1 cellular context compared by ENCODE assay signal in the genomic region with DNA sequence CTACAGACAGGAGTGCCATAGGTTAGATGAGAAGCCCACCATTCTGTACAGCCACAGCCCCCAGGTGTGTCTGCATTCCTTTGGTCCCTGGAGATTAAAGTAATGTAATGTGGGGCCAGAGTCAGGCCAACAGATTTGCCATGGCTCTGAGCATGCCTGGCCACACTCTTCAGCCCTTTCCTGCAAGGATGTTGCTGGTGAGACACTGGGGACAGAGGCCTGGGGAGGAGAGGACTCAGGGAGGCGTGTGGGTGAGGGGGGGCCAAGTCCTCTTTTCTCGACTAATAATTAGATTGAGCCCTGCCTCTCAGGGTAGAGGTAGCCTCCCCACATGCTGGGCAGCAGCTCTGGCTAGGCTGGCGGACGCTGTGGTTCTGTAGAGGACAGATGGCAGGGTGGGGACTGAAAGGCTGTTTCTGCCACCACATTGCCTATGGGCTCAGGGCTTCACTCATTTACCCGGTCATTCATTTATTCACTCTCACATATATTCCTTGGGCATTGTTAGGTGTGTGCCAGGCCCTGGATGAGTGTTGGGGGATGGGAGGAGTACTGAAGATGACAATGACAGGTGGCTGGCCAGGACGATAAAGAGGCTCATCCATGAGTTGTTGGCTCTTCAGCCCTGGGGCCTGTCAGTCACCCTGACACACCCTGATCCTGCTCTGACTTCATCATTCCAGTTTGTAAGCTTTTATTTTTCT.
TF ChIP-seq lines count a peak whose summit lies in the region.

No MANE protein-coding gene starts in this region.

TF ChIP-seq in GM23338, 12 proteins besides CTCF, POLR2A, EP300 and RAD21 (continued from another document):
- TF ChIP-seq, protein P1, sequence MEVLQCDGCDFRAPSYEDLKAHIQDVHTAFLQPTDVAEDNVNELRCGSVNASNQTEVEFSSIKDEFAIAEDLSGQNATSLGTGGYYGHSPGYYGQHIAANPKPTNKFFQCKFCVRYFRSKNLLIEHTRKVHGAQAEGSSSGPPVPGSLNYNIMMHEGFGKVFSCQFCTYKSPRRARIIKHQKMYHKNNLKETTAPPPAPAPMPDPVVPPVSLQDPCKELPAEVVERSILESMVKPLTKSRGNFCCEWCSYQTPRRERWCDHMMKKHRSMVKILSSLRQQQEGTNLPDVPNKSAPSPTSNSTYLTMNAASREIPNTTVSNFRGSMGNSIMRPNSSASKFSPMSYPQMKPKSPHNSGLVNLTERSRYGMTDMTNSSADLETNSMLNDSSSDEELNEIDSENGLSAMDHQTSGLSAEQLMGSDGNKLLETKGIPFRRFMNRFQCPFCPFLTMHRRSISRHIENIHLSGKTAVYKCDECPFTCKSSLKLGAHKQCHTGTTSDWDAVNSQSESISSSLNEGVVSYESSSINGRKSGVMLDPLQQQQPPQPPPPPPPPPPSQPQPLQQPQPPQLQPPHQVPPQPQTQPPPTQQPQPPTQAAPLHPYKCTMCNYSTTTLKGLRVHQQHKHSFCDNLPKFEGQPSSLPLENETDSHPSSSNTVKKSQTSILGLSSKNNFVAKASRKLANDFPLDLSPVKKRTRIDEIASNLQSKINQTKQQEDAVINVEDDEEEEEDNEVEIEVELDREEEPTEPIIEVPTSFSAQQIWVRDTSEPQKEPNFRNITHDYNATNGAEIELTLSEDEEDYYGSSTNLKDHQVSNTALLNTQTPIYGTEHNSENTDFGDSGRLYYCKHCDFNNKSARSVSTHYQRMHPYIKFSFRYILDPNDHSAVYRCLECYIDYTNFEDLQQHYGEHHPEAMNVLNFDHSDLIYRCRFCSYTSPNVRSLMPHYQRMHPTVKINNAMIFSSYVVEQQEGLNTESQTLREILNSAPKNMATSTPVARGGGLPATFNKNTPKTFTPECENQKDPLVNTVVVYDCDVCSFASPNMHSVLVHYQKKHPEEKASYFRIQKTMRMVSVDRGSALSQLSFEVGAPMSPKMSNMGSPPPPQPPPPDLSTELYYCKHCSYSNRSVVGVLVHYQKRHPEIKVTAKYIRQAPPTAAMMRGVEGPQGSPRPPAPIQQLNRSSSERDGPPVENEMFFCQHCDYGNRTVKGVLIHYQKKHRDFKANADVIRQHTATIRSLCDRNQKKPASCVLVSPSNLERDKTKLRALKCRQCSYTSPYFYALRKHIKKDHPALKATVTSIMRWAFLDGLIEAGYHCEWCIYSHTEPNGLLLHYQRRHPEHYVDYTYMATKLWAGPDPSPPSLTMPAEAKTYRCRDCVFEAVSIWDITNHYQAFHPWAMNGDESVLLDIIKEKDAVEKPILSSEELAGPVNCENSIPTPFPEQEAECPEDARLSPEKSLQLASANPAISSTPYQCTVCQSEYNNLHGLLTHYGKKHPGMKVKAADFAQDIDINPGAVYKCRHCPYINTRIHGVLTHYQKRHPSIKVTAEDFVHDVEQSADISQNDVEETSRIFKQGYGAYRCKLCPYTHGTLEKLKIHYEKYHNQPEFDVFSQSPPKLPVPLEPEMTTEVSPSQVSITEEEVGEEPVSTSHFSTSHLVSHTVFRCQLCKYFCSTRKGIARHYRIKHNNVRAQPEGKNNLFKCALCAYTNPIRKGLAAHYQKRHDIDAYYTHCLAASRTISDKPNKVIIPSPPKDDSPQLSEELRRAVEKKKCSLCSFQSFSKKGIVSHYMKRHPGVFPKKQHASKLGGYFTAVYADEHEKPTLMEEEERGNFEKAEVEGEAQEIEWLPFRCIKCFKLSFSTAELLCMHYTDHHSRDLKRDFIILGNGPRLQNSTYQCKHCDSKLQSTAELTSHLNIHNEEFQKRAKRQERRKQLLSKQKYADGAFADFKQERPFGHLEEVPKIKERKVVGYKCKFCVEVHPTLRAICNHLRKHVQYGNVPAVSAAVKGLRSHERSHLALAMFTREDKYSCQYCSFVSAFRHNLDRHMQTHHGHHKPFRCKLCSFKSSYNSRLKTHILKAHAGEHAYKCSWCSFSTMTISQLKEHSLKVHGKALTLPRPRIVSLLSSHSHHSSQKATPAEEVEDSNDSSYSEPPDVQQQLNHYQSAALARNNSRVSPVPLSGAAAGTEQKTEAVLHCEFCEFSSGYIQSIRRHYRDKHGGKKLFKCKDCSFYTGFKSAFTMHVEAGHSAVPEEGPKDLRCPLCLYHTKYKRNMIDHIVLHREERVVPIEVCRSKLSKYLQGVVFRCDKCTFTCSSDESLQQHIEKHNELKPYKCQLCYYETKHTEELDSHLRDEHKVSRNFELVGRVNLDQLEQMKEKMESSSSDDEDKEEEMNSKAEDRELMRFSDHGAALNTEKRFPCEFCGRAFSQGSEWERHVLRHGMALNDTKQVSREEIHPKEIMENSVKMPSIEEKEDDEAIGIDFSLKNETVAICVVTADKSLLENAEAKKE (CRISPR knock-in tag; IDR thresholded peaks at IDR 0.05) = no peak
- TF ChIP-seq CREB1 (CRISPR knock-in tag; IDR thresholded peaks at IDR 0.05; ENCODE audit: low read depth) (no peak), EZH2phosphoT487 (IDR thresholded peaks at IDR 0.05; ENCODE audit: unreplicated experiment) (no peak), EZH2 (IDR thresholded peaks at IDR 0.05; ENCODE audit: low read depth, unreplicated experiment) (no peak), JUNB (IDR thresholded peaks at IDR 0.05; ENCODE audit: unreplicated experiment) (no peak), NANOG (IDR thresholded peaks at IDR 0.05; ENCODE audit: borderline replicate concordance) (no peak)
- TF ChIP-seq, protein P2, sequence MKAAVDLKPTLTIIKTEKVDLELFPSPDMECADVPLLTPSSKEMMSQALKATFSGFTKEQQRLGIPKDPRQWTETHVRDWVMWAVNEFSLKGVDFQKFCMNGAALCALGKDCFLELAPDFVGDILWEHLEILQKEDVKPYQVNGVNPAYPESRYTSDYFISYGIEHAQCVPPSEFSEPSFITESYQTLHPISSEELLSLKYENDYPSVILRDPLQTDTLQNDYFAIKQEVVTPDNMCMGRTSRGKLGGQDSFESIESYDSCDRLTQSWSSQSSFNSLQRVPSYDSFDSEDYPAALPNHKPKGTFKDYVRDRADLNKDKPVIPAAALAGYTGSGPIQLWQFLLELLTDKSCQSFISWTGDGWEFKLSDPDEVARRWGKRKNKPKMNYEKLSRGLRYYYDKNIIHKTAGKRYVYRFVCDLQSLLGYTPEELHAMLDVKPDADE (IDR thresholded peaks at IDR 0.05) = no peak
